Comparison of ENCODE assay signal across 12 cellular contexts in genomic region chrX:113522814-113523213, GRCh38.
DNase-seq lines count a peak whose midpoint lies in the region; ATAC-seq, FAIRE-seq and TF ChIP-seq lines count a peak whose summit lies in the region.
"Had no signal": no experiment of that assay in that cellular context is flagged by ENCODE, and none has a peak within 500 bp of the region (broad histone marks: within the 10 kb centered on the region; RNA-seq: fewer than 3 reads in every experiment).

No MANE protein-coding gene starts in this region.

- H3K4me3 Mint-ChIP-seq in activated T-cell treated with anti-CD3 and anti-CD28 coated beads, Interleukin-2, amount 50 U/mL, for 24 hours = no peak overlapping the region
- H3K4me3 Mint-ChIP-seq: endodermal cell; T-helper 1 cell treated with Interleukin-12 subunit alpha and Interleukin-12 subunit beta and Interleukin-4 antibody, amounts not matched to agents 30 μg/mL and 1 μg/mL, for 36 hours had no signal

- no peak overlapping the region for H2BK5ac ChIP-seq in mesenchymal stem cell (ENCODE audit: low read depth, low read length, poor library complexity, severe bottlenecking)

- H3K4me1 Mint-ChIP-seq in activated T-cell treated with anti-CD3 and anti-CD28 coated beads, Interleukin-2, amount 50 U/mL, for 24 hours (ENCODE audit: low read depth) = no peaks in the 10 kb centered on the region

- H3K4me1 ChIP-seq in mesenchymal stem cell (ENCODE audit: control insufficient read depth, insufficient read depth, low read depth, low read length) = no peaks in the 10 kb centered on the region

- H3K27ac ChIP-seq in mesenchymal stem cell (ENCODE audit: low read length, poor library complexity, severe bottlenecking) = no peak overlapping the region
- H3K27ac ChIP-seq: HL-60 had no signal

- no peak overlapping the region for H2BK12ac ChIP-seq in mesenchymal stem cell (ENCODE audit: low read length in 2 of 2)

- no peak for FAIRE-seq in D721Med (lab: Jason Lieb, UNC)

- H3K18ac ChIP-seq in mesenchymal stem cell (ENCODE audit: low read depth in 1 of 2, low read length in 2 of 2) = no peak overlapping the region

- H3K23ac ChIP-seq in mesenchymal stem cell (ENCODE audit: low read length in 2 of 2) = no peak overlapping the region

- H3K4me2 ChIP-seq in mesenchymal stem cell (ENCODE audit: low read length, poor library complexity, severe bottlenecking) = no peak overlapping the region

- no peaks in the 10 kb centered on the region for H3K27me3 Mint-ChIP-seq in activated T-cell treated with anti-CD3 and anti-CD28 coated beads, Interleukin-2, amount 50 U/mL, for 24 hours

- no peaks in the 10 kb centered on the region for H3K9me3 ChIP-seq in mesenchymal stem cell (ENCODE audit: control insufficient read depth, low read length)

- no peak overlapping the region for H3K9ac ChIP-seq in mesenchymal stem cell (ENCODE audit: low read length)

- H3K14ac ChIP-seq in mesenchymal stem cell (ENCODE audit: low read length in 2 of 2) = no peak overlapping the region

- H3K36me3 ChIP-seq in mesenchymal stem cell (ENCODE audit: control insufficient read depth in 1 of 2, insufficient read depth in 2 of 2, low read depth in 1 of 2, low read length in 2 of 2) = no peaks in the 10 kb centered on the region

- H4K91ac ChIP-seq in mesenchymal stem cell (ENCODE audit: low read length) = no peak overlapping the region

- no peak overlapping the region for H2BK15ac ChIP-seq in mesenchymal stem cell (ENCODE audit: low read depth, poor library complexity, severe bottlenecking)

- no peak overlapping the region for H4K8ac ChIP-seq in mesenchymal stem cell (ENCODE audit: low read length)

- no peak for TF ChIP-seq CTCF in D721Med (IDR thresholded peaks at IDR 0.05; ENCODE audit: insufficient read depth, missing control alignments)

- no peaks in the 10 kb centered on the region for H3K9me3 Mint-ChIP-seq in activated T-cell treated with anti-CD3 and anti-CD28 coated beads, Interleukin-2, amount 50 U/mL, for 24 hours
- H3K9me3 Mint-ChIP-seq: endodermal cell; T-helper 1 cell treated with Interleukin-12 subunit alpha and Interleukin-12 subunit beta and Interleukin-4 antibody, amounts not matched to agents 30 μg/mL and 1 μg/mL, for 36 hours had no signal

- no peak overlapping the region for H2BK120ac ChIP-seq in mesenchymal stem cell (ENCODE audit: low read depth, low read length)

- DNase-seq in iris pigment epithelial cell (ENCODE audit: low read depth) (peak; percentile 33), mesenchymal stem cell (no peak), D721Med (ENCODE audit: insufficient read length, low spot score) (no peak)
- DNase-seq in activated T-cell treated with anti-CD3 and anti-CD28 coated beads, Interleukin-2, amount 50 U/mL, for 24 hours = no peak
- no peak for DNase-seq in effector CD8-positive, alpha-beta T cell (lab: John Stamatoyannopoulos, UW)
- DNase-seq: activated gamma-delta T cell treated with Interleukin-2 at 50 U/mL for 16 hours, endodermal cell had no signal

- 95% methylated on average over 3 of the region's 3 CpGs for WGBS in mesenchymal stem cell

- H3K36me3 Mint-ChIP-seq in activated T-cell treated with anti-CD3 and anti-CD28 coated beads, Interleukin-2, amount 50 U/mL, for 24 hours (ENCODE audit: low read depth) = no peaks in the 10 kb centered on the region

- peaks cover 0 to 9% of the 10 kb centered on the region in 2 experiments for H3K27me3 ChIP-seq in mesenchymal stem cell (ENCODE audit: control insufficient read depth in 1 of 2, insufficient read depth in 1 of 2, low read length in 2 of 2)

- no peak overlapping the region for H2AFZ ChIP-seq in mesenchymal stem cell (ENCODE audit: low read depth, low read length)

- H3K4me3 ChIP-seq in mesenchymal stem cell (ENCODE audit: insufficient read depth in 1 of 2, low read depth in 1 of 2, low read length in 2 of 2) = no peak overlapping the region

- H3K79me1 ChIP-seq in mesenchymal stem cell (replicated peaks; ENCODE audit: low read length, poor library complexity, severe bottlenecking) = no peaks in the 10 kb centered on the region

- no peak overlapping the region for H2AK5ac ChIP-seq in mesenchymal stem cell (ENCODE audit: low read length, severe bottlenecking)

- H3K4ac ChIP-seq in mesenchymal stem cell (ENCODE audit: low read depth in 1 of 2, low read length in 2 of 2) = no peak overlapping the region

- H3K27ac Mint-ChIP-seq in activated T-cell treated with anti-CD3 and anti-CD28 coated beads, Interleukin-2, amount 50 U/mL, for 24 hours = no peak overlapping the region
- H3K27ac Mint-ChIP-seq: endodermal cell; T-helper 1 cell treated with Interleukin-12 subunit alpha and Interleukin-12 subunit beta and Interleukin-4 antibody, amounts not matched to agents 30 μg/mL and 1 μg/mL, for 36 hours had no signal

- ATAC-seq in GM19043 (IDR thresholded peaks at IDR 0.05; ENCODE audit: low read depth, unreplicated experiment) = peak; percentile 98
- peak; percentile 100 for ATAC-seq in HG02763 (IDR thresholded peaks at IDR 0.05; ENCODE audit: unreplicated experiment)
- peak; percentile 99 for ATAC-seq in HG03575 (IDR thresholded peaks at IDR 0.05; ENCODE audit: extremely low read depth, insufficient number of reproducible peaks, low FRiP score, unreplicated experiment)
